In genomic region chr6:78101387-78101786, GRCh38 we compare ENCODE assay signal across 5 cellular contexts.
"Had no signal": no experiment of that assay in that cellular context is flagged by ENCODE, and none has a peak within 500 bp of the region (broad histone marks: within the 10 kb centered on the region; RNA-seq: fewer than 3 reads in every experiment).

No MANE protein-coding gene starts in this region.

- DNase-seq: GOT3, H9, HCEC 1CT, IMR-90 had no signal

- ATAC-seq: K562 had no signal

- H3K27ac Mint-ChIP-seq: H9 had no signal

- H3K4me3 ChIP-seq: K562 had no signal

- H3K4me3 Mint-ChIP-seq: H9 had no signal
